Comparison of ENCODE assay signal across 8 cellular contexts in genomic region chr2:237669628-237670351, GRCh38. TPM values are rescaled to one million over a fixed set of nuclear protein-coding genes. Genes with fewer than 3 reads are reported as not detected.
DNase-seq lines count a peak whose midpoint lies in the region; ATAC-seq and TF ChIP-seq lines count a peak whose summit lies in the region.

No MANE protein-coding gene starts in this region.

- TF ChIP-seq EP300 in suprapubic skin (IDR thresholded peaks at IDR 0.05) = no peak

- no peak overlapping the region for H3K4me3 Mint-ChIP-seq in stimulated activated effector memory CD8-positive, alpha-beta T cell treated with anti-CD3 and anti-CD28 coated beads, Interleukin-12 subunit alpha, Interleukin-12 subunit beta, amount 100 ng/mL, for 72 hours
- no peak overlapping the region for H3K4me3 Mint-ChIP-seq in CD4-positive, alpha-beta memory T cell

- CTCF ChIA-PET in CD4-positive, alpha-beta memory T cell (lab: Charles Lee; ENCODE audit: partially characterized antibody) = interaction anchor here (6.9 to 11.4 kb wide), 3 partner anchors 24 to 75 kb away, joined by 135 to 434 read pairs (median 376); no protein-coding TSS in a partner anchor

- H3K27ac ChIP-seq in SJSA1 = peak overlapping the region; percentile 54
- peak overlapping the region; percentile 57 for H3K27ac ChIP-seq in suprapubic skin
- H3K27ac ChIP-seq in CD4-positive, alpha-beta memory T cell (ENCODE audit: low read depth, low read length) = no peak overlapping the region

- ATAC-seq in GM18873 (IDR thresholded peaks at IDR 0.05; ENCODE audit: low FRiP score, unreplicated experiment) (peak; percentile 52), HG03442 (IDR thresholded peaks at IDR 0.05; ENCODE audit: unreplicated experiment) (peak; percentile 57), left ventricle myocardium superior (peak; percentile 82), GM21367 (IDR thresholded peaks at IDR 0.05; ENCODE audit: unreplicated experiment) (no peak)
- no peak for ATAC-seq in stimulated activated effector memory CD8-positive, alpha-beta T cell treated with anti-CD3 and anti-CD28 coated beads, Interleukin-12 subunit alpha, Interleukin-12 subunit beta, amount 100 ng/mL, for 72 hours

- H3K4me1 ChIP-seq in SJSA1 (replicated peaks) (peaks cover 42% of the 10 kb centered on the region), suprapubic skin (peaks cover 27% of the 10 kb centered on the region)
- peaks cover 25% of the 10 kb centered on the region for H3K4me1 ChIP-seq in CD4-positive, alpha-beta memory T cell (ENCODE audit: insufficient read depth, low read length)

- WGBS in suprapubic skin = 63% methylated on average over 21 of the region's 21 CpGs

- peaks cover 38% of the 10 kb centered on the region for H3K4me1 Mint-ChIP-seq in stimulated activated effector memory CD8-positive, alpha-beta T cell treated with anti-CD3 and anti-CD28 coated beads, Interleukin-12 subunit alpha, Interleukin-12 subunit beta, amount 100 ng/mL, for 72 hours
- H3K4me1 Mint-ChIP-seq in CD4-positive, alpha-beta memory T cell = peaks cover 17 to 24% (median 21%) of the 10 kb centered on the region in 4 donors

- H3K36me3 ChIP-seq in SJSA1 (peaks cover 29% of the 10 kb centered on the region), suprapubic skin (no peaks in the 10 kb centered on the region)
- H3K36me3 ChIP-seq in CD4-positive, alpha-beta memory T cell (ENCODE audit: insufficient read depth, low read length) = no peaks in the 10 kb centered on the region

- DNase-seq in SJSA1 (ENCODE audit: low read depth in 1 of 2, low spot score in 2 of 2) (peak; percentile 77 to 80), left ventricle myocardium superior (peak; percentile 77), suprapubic skin (ENCODE audit: low spot score in 2 of 2) (peak; percentile 86 to 89)
- DNase-seq in stimulated activated effector memory CD8-positive, alpha-beta T cell treated with anti-CD3 and anti-CD28 coated beads, Interleukin-12 subunit alpha, Interleukin-12 subunit beta, amount 100 ng/mL, for 72 hours (ENCODE audit: low spot score in 2 of 2) = no peak
- no peak for DNase-seq in CD4-positive, alpha-beta memory T cell

- H3K4me3 ChIP-seq in SJSA1 (no peak overlapping the region), suprapubic skin (no peak overlapping the region)
- H3K4me3 ChIP-seq in CD4-positive, alpha-beta memory T cell (ENCODE audit: low read length in 2 of 2) = no peak overlapping the region

- H3K36me3 Mint-ChIP-seq in stimulated activated effector memory CD8-positive, alpha-beta T cell treated with anti-CD3 and anti-CD28 coated beads, Interleukin-12 subunit alpha, Interleukin-12 subunit beta, amount 100 ng/mL, for 72 hours = peaks cover 15% of the 10 kb centered on the region
- H3K36me3 Mint-ChIP-seq in CD4-positive, alpha-beta memory T cell = no peaks in the 10 kb centered on the region

- H3K27me3 ChIP-seq in SJSA1 (replicated peaks) = no peaks in the 10 kb centered on the region
- no peaks in the 10 kb centered on the region for H3K27me3 ChIP-seq in suprapubic skin
- no peaks in the 10 kb centered on the region for H3K27me3 ChIP-seq in CD4-positive, alpha-beta memory T cell (ENCODE audit: insufficient read depth, low read length)

- peak in 1 of 2 donors; percentile 12 for TF ChIP-seq POLR2A in suprapubic skin (IDR thresholded peaks at IDR 0.05)

- H3K9me3 ChIP-seq in SJSA1 (replicated peaks) (no peaks in the 10 kb centered on the region), suprapubic skin (no peaks in the 10 kb centered on the region)
- no peaks in the 10 kb centered on the region for H3K9me3 ChIP-seq in CD4-positive, alpha-beta memory T cell (ENCODE audit: control insufficient read depth in 1 of 2, low read length in 2 of 2)

- no peak overlapping the region for H3K27ac Mint-ChIP-seq in stimulated activated effector memory CD8-positive, alpha-beta T cell treated with anti-CD3 and anti-CD28 coated beads, Interleukin-12 subunit alpha, Interleukin-12 subunit beta, amount 100 ng/mL, for 72 hours
- no peak overlapping the region for H3K27ac Mint-ChIP-seq in CD4-positive, alpha-beta memory T cell

- TF ChIP-seq CTCF in suprapubic skin (IDR thresholded peaks at IDR 0.05) = no peak

- H3K27me3 Mint-ChIP-seq in CD4-positive, alpha-beta memory T cell = peaks cover 4 to 7% of the 10 kb centered on the region in 2 donors

- POLR2A ChIA-PET in CD4-positive, alpha-beta memory T cell (lab: Charles Lee; ENCODE audit: partially characterized antibody) = interaction anchor here (0.8 kb wide), 1 partner anchor 76 kb away, joined by 3 read pairs; no protein-coding TSS in a partner anchor

- H3K9me3 Mint-ChIP-seq in stimulated activated effector memory CD8-positive, alpha-beta T cell treated with anti-CD3 and anti-CD28 coated beads, Interleukin-12 subunit alpha, Interleukin-12 subunit beta, amount 100 ng/mL, for 72 hours = no peaks in the 10 kb centered on the region
- peaks cover 0 to 2% (median 0%) of the 10 kb centered on the region in 8 donors for H3K9me3 Mint-ChIP-seq in CD4-positive, alpha-beta memory T cell

- intact Hi-C loops in left ventricle myocardium superior (cut with micrococcal nuclease) = loop anchor here (5.0 to 10.0 kb wide), 2 partner anchors 65 to 78 kb away; no protein-coding TSS in a partner anchor
- intact Hi-C loops in CD4-positive, alpha-beta memory T cell (cut with micrococcal nuclease) = loop anchor here (5.0 to 10.0 kb wide), 4 partner anchors 38 to 533 kb away; partner anchors contain the start of genes ILKAP and UBE2F

RNA-seq across cellular contexts. Expression of gene LRRFIP1, which starts 42.4 kb away (rescaled TPM):
- 49.5 and 76.7 TPM in 2 replicates for total RNA-seq in SJSA1 (2014; rRNA removed; shearing (Covaris generic))
- total RNA-seq in left ventricle myocardium superior (101 TPM), suprapubic skin (100 to 1,000 TPM; 100 to 150 (median 109) TPM)
- 100 to 1,000 TPM; 114 to 119 TPM for total RNA-seq in CD4-positive, alpha-beta memory T cell
- polyA plus RNA-seq in CD4-positive, alpha-beta memory T cell = 100 to 1,000 TPM in 1 of 2 donors, 10 to 100 TPM in 1; 88.0 to 198 TPM

Comparison
In these comparisons a context has a peak if more than half of its experiments do, and no peak if none do; other contexts are left out.
1. ATAC-seq: peak in GM18873 (single experiment), HG03442 (single experiment) and left ventricle myocardium superior (single experiment); none in stimulated activated effector memory CD8-positive, alpha-beta T cell treated with anti-CD3 and anti-CD28 coated beads, Interleukin-12 subunit alpha, Interleukin-12 subunit beta, amount 100 ng/mL, for 72 hours (single experiment) and GM21367 (single experiment).
2. DNase-seq: peak in SJSA1 (2 of 2), left ventricle myocardium superior (single experiment) and suprapubic skin (2 of 2); none in stimulated activated effector memory CD8-positive, alpha-beta T cell treated with anti-CD3 and anti-CD28 coated beads, Interleukin-12 subunit alpha, Interleukin-12 subunit beta, amount 100 ng/mL, for 72 hours (0 of 2) and CD4-positive, alpha-beta memory T cell (0 of 5).